1 cellular context compared by ENCODE assay signal in the genomic region with DNA sequence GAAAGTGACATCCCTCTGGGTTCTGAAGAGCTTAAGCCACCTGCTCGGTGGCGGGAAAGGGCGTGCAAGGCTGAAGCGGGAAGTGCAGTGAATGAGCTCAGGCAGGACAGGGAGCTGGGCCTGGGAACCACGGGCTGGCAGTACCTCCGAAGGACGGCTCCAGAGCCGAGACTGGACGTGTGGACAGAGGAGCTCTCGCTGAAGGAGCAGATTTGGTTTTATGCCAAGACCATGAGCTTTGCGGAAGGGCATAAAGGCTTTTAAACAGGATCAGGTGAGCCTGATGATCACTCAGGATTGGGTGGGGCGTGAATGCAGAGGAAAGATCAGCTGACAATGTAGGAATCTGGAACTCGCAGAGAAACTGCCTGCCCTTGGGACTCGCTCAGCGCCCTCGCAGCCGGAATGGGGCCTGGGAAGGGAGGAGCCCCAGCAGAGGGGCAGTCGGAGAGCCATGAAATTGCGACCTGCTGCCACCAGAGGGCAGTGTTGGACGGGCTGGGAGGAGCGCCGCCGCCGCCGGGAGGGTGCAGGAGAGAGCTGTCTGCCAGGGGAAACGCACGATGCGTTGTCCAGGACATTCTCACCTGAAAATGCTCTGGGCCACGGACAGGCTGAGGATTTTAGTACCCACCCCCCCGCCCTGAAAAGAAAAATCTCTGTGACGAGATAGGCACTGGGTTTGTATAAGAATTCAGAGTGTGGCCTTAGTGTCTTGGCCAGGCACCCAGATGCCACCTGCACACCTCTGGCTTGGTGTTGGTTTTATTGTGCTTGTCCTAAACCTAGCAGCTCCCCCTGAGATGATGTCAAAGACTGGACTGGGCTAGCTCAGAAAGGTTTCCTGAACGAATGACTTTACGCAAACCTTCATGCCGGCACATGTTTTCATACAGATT.
TF ChIP-seq lines count a peak whose summit lies in the region.

No MANE protein-coding gene starts in this region.

TF ChIP-seq in HCT116, 20 proteins besides CTCF, POLR2A, EP300 and RAD21 (continued from another document):
- TF ChIP-seq YY1 (IDR thresholded peaks at IDR 0.05; ENCODE audit: extremely low read depth, insufficient replicate concordance, low read depth, low read length): no peak
TF ChIP-seq in HCT116: peak in this region for 0.
